1 cellular context compared by ENCODE assay signal in genomic region chr3:44338010-44338827, GRCh38.
TF ChIP-seq lines count a peak whose summit lies in the region.

A gene with protein sequence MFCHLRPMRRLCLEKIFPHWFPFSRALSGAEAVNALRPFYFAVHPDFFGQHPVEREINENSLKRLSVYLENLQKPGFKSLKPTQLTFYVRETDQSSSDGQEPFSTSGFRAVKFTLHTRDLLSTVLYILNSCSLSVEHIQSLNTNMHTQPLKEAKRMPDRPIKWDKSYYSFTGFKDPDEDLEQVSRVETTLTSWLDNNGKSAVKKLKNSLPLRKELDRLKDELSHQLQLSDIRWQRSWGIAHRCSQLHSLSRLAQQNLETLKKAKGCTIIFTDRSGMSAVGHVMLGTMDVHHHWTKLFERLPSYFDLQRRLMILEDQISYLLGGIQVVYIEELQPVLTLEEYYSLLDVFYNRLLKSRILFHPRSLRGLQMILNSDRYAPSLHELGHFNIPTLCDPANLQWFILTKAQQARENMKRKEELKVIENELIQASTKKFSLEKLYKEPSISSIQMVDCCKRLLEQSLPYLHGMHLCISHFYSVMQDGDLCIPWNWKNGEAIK (plus strand): TSS chr3:44338766. CDS start chr3:44354783, 16,017 bp downstream.

TF ChIP-seq in HepG2, 621 proteins besides CTCF, POLR2A, EP300 and RAD21 (continued from another document):
- no peak for TF ChIP-seq ATRX (CRISPR knock-in tag; IDR thresholded peaks at IDR 0.05; ENCODE audit: borderline replicate concordance)
- TF ChIP-seq HDAC1 (CRISPR knock-in tag; IDR thresholded peaks at IDR 0.05): peak; percentile 78
- TF ChIP-seq SPEN (CRISPR knock-in tag; IDR thresholded peaks at IDR 0.05; ENCODE audit: low read depth): peak; percentile 96
- TF ChIP-seq NFATC3 (CRISPR knock-in tag; IDR thresholded peaks at IDR 0.05): peak; percentile 93
- TF ChIP-seq DMAP1 (CRISPR knock-in tag; IDR thresholded peaks at IDR 0.05): peak; percentile 97
- TF ChIP-seq, protein P1, sequence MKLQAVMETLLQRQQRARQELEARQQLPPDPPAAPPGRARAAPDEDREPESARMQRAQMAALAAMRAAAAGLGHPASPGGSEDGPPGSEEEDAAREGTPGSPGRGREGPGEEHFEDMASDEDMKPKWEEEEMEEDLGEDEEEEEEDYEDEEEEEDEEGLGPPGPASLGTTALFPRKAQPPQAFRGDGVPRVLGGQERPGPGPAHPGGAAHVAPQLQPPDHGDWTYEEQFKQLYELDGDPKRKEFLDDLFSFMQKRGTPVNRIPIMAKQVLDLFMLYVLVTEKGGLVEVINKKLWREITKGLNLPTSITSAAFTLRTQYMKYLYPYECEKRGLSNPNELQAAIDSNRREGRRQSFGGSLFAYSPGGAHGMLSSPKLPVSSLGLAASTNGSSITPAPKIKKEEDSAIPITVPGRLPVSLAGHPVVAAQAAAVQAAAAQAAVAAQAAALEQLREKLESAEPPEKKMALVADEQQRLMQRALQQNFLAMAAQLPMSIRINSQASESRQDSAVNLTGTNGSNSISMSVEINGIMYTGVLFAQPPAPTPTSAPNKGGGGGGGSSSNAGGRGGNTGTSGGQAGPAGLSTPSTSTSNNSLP (IDR thresholded peaks at IDR 0.05; ENCODE audit: low read depth, low read length): no peak
- peak; percentile 86; the same call in 1 of the 2 replicates for TF ChIP-seq ELF4 (CRISPR knock-in tag; IDR thresholded peaks at IDR 0.05; ENCODE audit: borderline replicate concordance)
- no peak for TF ChIP-seq SRSF9 (IDR thresholded peaks at IDR 0.05; ENCODE audit: borderline replicate concordance, insufficient read depth, low read depth, low read length, poor library complexity, severe bottlenecking)
- no peak for TF ChIP-seq MTA3 (CRISPR knock-in tag; IDR thresholded peaks at IDR 0.05)
- TF ChIP-seq RCOR2 (CRISPR knock-in tag; IDR thresholded peaks at IDR 0.05): no peak; the same call in 1 of the 2 replicates
- TF ChIP-seq ZNF160 (CRISPR knock-in tag; IDR thresholded peaks at IDR 0.05): peak; percentile 87
- peak; percentile 80 for TF ChIP-seq JUN (CRISPR knock-in tag; IDR thresholded peaks at IDR 0.05)
- no peak for TF ChIP-seq MBNL3 (CRISPR knock-in tag; conservative IDR thresholded peaks at IDR 0.05)
- peak; percentile 97; the same call in 1 of the 2 replicates for TF ChIP-seq ZNF230 (CRISPR knock-in tag; IDR thresholded peaks at IDR 0.05)
- TF ChIP-seq MAFK (conservative IDR thresholded peaks at IDR 0.05 in 1 of 2, IDR thresholded peaks at IDR 0.05 in 1 of 2; ENCODE audit: low read length in 2 of 2): peak; percentile 91 to 96
- 0 out of 2 replicates have a peak, but pooled peaks have one; percentile 60 for TF ChIP-seq PAWR (CRISPR knock-in tag; IDR thresholded peaks at IDR 0.05; ENCODE audit: borderline replicate concordance)
- 0 out of 2 replicates have a peak, but pooled peaks have one; percentile 41 for TF ChIP-seq ZNF143 (CRISPR knock-in tag; IDR thresholded peaks at IDR 0.05)
- TF ChIP-seq CCAR2 (optimal IDR thresholded peaks at IDR 0.05; ENCODE audit: low read depth, low read length): no peak
- TF ChIP-seq, protein P2, sequence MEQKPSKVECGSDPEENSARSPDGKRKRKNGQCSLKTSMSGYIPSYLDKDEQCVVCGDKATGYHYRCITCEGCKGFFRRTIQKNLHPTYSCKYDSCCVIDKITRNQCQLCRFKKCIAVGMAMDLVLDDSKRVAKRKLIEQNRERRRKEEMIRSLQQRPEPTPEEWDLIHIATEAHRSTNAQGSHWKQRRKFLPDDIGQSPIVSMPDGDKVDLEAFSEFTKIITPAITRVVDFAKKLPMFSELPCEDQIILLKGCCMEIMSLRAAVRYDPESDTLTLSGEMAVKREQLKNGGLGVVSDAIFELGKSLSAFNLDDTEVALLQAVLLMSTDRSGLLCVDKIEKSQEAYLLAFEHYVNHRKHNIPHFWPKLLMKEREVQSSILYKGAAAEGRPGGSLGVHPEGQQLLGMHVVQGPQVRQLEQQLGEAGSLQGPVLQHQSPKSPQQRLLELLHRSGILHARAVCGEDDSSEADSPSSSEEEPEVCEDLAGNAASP (CRISPR knock-in tag; IDR thresholded peaks at IDR 0.05; ENCODE audit: borderline replicate concordance): peak; percentile 61
- no peak for TF ChIP-seq ZKSCAN1 (IDR thresholded peaks at IDR 0.05; ENCODE audit: low read length)
- TF ChIP-seq, protein P3, sequence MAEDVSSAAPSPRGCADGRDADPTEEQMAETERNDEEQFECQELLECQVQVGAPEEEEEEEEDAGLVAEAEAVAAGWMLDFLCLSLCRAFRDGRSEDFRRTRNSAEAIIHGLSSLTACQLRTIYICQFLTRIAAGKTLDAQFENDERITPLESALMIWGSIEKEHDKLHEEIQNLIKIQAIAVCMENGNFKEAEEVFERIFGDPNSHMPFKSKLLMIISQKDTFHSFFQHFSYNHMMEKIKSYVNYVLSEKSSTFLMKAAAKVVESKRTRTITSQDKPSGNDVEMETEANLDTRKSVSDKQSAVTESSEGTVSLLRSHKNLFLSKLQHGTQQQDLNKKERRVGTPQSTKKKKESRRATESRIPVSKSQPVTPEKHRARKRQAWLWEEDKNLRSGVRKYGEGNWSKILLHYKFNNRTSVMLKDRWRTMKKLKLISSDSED (CRISPR knock-in tag; IDR thresholded peaks at IDR 0.05): no peak
- TF ChIP-seq TRIM24 (CRISPR knock-in tag; IDR thresholded peaks at IDR 0.05): no peak
- peak; percentile 96 for TF ChIP-seq ZFP90 (CRISPR knock-in tag; IDR thresholded peaks at IDR 0.05; ENCODE audit: borderline replicate concordance)
- no peak for TF ChIP-seq MAFG (CRISPR knock-in tag; IDR thresholded peaks at IDR 0.05)
